In the genomic region with DNA sequence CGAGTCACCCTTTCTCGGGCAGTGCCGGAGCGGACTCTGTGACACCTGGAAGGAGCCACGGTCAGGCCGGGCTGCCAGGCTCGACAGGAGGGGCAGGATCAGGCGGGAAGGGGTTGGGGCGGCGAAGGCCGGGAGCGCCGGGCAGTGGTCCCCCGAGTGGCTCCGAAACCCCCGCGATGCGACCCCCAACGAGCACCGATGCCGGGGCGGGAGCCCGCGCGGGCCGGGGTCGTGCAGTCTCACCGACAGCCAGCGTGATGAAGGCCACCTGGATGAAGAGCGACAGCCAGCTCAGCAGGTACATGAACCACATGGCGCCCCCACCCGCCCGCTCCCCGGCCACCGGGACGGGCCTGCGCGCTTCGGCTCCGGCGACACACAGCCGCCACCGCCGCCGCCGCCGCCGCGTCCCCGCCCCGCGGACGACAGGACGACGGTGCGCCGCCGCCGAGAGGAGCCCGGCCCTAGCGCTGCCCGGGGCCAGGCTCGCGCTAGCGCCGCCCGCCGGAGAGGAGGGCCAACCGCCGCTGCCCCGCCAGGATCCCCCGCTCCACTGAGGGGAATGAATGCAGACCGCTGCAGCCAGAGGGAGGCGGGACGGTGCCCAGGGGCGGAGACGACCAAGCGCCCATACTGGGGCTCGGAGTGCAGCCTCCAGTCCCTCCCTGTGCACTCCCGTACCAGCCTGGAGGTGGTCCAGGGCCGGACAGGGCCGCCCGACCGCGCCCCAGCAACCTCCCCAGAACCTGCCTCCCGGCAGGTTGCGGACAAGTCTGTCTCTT, we compare ENCODE assay signal across 8 cellular contexts. TPM values are rescaled to one million over a fixed set of nuclear protein-coding genes. Genes with fewer than 3 reads are reported as not detected.
DNase-seq lines count a peak whose midpoint lies in the region; ATAC-seq and TF ChIP-seq lines count a peak whose summit lies in the region.

A gene (minus strand): TSS at position 429 of the 782 bp plus-strand sequence. CDS start 116 bp downstream, at position 313.

- H3K9me3 ChIP-seq in WERI-Rb-1 (ENCODE audit: severe bottlenecking) (no peaks in the 10 kb centered on the region), breast epithelium (no peaks in the 10 kb centered on the region)

- ATAC-seq in GM18858 (IDR thresholded peaks at IDR 0.05; ENCODE audit: unreplicated experiment) (peak; percentile 94), HG03066 (IDR thresholded peaks at IDR 0.05; ENCODE audit: low read depth, unreplicated experiment) (peak; percentile 90)

- H3K27ac ChIP-seq in WERI-Rb-1 (peak within 1 kb of the TSS; percentile 83), breast epithelium (peak within 1 kb of the TSS; percentile 88 to 89)

- peaks cover 2 to 9% of the 10 kb centered on the region in 2 donors for H3K4me1 ChIP-seq in breast epithelium

- no peak for TF ChIP-seq POLR2A in breast epithelium (IDR thresholded peaks at IDR 0.05)

- DNase-seq in ACHN (peak; percentile 93), NCI-H2171 treated with DMSO at 0.1 percent for 48 hours (lab: John Stamatoyannopoulos, UW) (peak; percentile 86), WERI-Rb-1 (peak; percentile 96), breast epithelium (ENCODE audit: low spot score in 2 of 2) (peak; percentile 76 to 84), iPS-NIHi7 (ENCODE audit: extremely low spot score) (peak; percentile 95), smooth muscle cell of the brain vasculature (ENCODE audit: low read depth, low spot score) (peak; percentile 46)

- H3K27me3 ChIP-seq in WERI-Rb-1 (ENCODE audit: insufficient read depth, low read depth, severe bottlenecking) (no peaks in the 10 kb centered on the region), breast epithelium (no peaks in the 10 kb centered on the region)

- H3K36me3 ChIP-seq in WERI-Rb-1 = peaks cover 38% of the 10 kb centered on the region
- no peaks in the 10 kb centered on the region for H3K36me3 ChIP-seq in breast epithelium

- intact Hi-C loops in breast epithelium (cut with DNase I; ENCODE audit: low total_unique reads) = no loop called here

- TF ChIP-seq CTCF in WERI-Rb-1 (IDR thresholded peaks at IDR 0.05; ENCODE audit: low read depth, low read length) (peak; percentile 87), breast epithelium (IDR thresholded peaks at IDR 0.05) (peak in 1 of 3 donors; percentile 53)

- in situ Hi-C loops in ACHN (cut with HindIII; ENCODE audit: low pct_ligation_motif_present, low pct_unique_long_range_greater_than_20kb, low sequenced_read_pairs) = no loop called here

- peak within 1 kb of the TSS; percentile 97 for H3K4me3 ChIP-seq in WERI-Rb-1 (ENCODE audit: low read depth, low read length)
- peak within 1 kb of the TSS; percentile 84 to 100 (median 85) for H3K4me3 ChIP-seq in breast epithelium

RNA-seq across cellular contexts. Expression of the gene that starts here (rescaled TPM):
- 10 to 100 TPM; 39.5 to 48.8 (median 40.0) TPM for total RNA-seq in breast epithelium

Comparison
In these comparisons a context has a peak if more than half of its experiments do, and no peak if none do; other contexts are left out.
1. Peak in every context shown above with its lines: DNase-seq, ATAC-seq, H3K4me3 ChIP-seq and H3K27ac ChIP-seq.
2. DNase-seq: peak in every context shown above with its lines; median percentile 96 in WERI-Rb-1; 95 in iPS-NIHi7; 93 in ACHN; 86 in NCI-H2171 treated with DMSO at 0.1 percent for 48 hours; 80 in breast epithelium; 46 in smooth muscle cell of the brain vasculature.